8 cellular contexts compared by ENCODE assay signal in genomic region chr12:42143401-42144173, GRCh38. TPM values are rescaled to one million over a fixed set of nuclear protein-coding genes. Genes with fewer than 3 reads are reported as not detected.
DNase-seq lines count a peak whose midpoint lies in the region; ATAC-seq and TF ChIP-seq lines count a peak whose summit lies in the region.

No MANE protein-coding gene starts in this region.

- peaks cover 10% of the 10 kb centered on the region for H3K4me1 ChIP-seq in iPS-15b (ENCODE audit: control insufficient read depth, insufficient read depth, low read length)

- intact Hi-C loops in activated naive CD4-positive, alpha-beta T cell treated with anti-CD3 and anti-CD28 coated beads for 36 hours (cut with micrococcal nuclease), result loop anchor here (1.0 kb wide), 1 partner anchor 13 kb away; no protein-coding TSS in a partner anchor

- CTCF ChIA-PET in activated naive CD4-positive, alpha-beta T cell treated with anti-CD3 and anti-CD28 coated beads for 36 hours (lab: Charles Lee), result interaction anchor here (0.7 to 0.9 kb wide), 2 partner anchors 222 to 228 kb away, joined by 3 read pairs; no protein-coding TSS in a partner anchor

- DNase-seq in activated naive CD4-positive, alpha-beta T cell treated with anti-CD3 and anti-CD28 coated beads for 36 hours, result no peak
- no peak for DNase-seq in activated naive CD4-positive, alpha-beta T cell treated with anti-CD3 and anti-CD28 coated beads, Interleukin-2, amount 50 U/mL, for 16 hours

- H3K36me3 ChIP-seq in iPS-15b (ENCODE audit: control insufficient read depth, insufficient read depth, low read length), result no peaks in the 10 kb centered on the region

- peak overlapping the region in 19 of 21 experiments; percentile 50 to 87 (median 79) for H3K27ac ChIP-seq in skin epidermis

- peaks cover 29% of the 10 kb centered on the region for H3K4me1 Mint-ChIP-seq in activated naive CD4-positive, alpha-beta T cell treated with anti-CD3 and anti-CD28 coated beads for 36 hours (ENCODE audit: low read depth)
- peaks cover 23% of the 10 kb centered on the region for H3K4me1 Mint-ChIP-seq in activated T-helper 17 cell treated with anti-CD3 and anti-CD28 coated beads, Interleukin-2, amount 50 U/mL, for 72 hours

- peak overlapping the region; percentile 60 for H3K4me3 ChIP-seq in iPS-15b (ENCODE audit: low read depth, low read length)
- peak overlapping the region; percentile 54 to 93 (median 66) for H3K4me3 ChIP-seq in skin epidermis

- ATAC-seq in activated T-helper 17 cell treated with anti-CD3 and anti-CD28 coated beads, Interleukin-2, amount 50 U/mL, for 72 hours (replicated peaks), result no peak
- ATAC-seq in GM21825 (IDR thresholded peaks at IDR 0.05; ENCODE audit: unreplicated experiment) (no peak), GM21576 (IDR thresholded peaks at IDR 0.05; ENCODE audit: unreplicated experiment) (no peak)

- no peak for TF ChIP-seq EP300 in Ishikawa (IDR thresholded peaks at IDR 0.05; ENCODE audit: borderline replicate concordance)

- no peaks in the 10 kb centered on the region for H3K36me3 Mint-ChIP-seq in activated naive CD4-positive, alpha-beta T cell treated with anti-CD3 and anti-CD28 coated beads for 36 hours (ENCODE audit: low read depth)
- H3K36me3 Mint-ChIP-seq in activated T-helper 17 cell treated with anti-CD3 and anti-CD28 coated beads, Interleukin-2, amount 50 U/mL, for 72 hours (ENCODE audit: low read depth), result no peaks in the 10 kb centered on the region

- H3K9me3 ChIP-seq in iPS-15b (ENCODE audit: control insufficient read depth, insufficient read depth, low read length), result no peaks in the 10 kb centered on the region

- peak overlapping the region; percentile 75 for H3K27ac Mint-ChIP-seq in activated naive CD4-positive, alpha-beta T cell treated with anti-CD3 and anti-CD28 coated beads for 36 hours
- peak overlapping the region; percentile 59 for H3K27ac Mint-ChIP-seq in activated T-helper 17 cell treated with anti-CD3 and anti-CD28 coated beads, Interleukin-2, amount 50 U/mL, for 72 hours

- no peaks in the 10 kb centered on the region for H3K27me3 Mint-ChIP-seq in activated naive CD4-positive, alpha-beta T cell treated with anti-CD3 and anti-CD28 coated beads for 36 hours (ENCODE audit: low read depth)
- no peaks in the 10 kb centered on the region for H3K27me3 Mint-ChIP-seq in activated T-helper 17 cell treated with anti-CD3 and anti-CD28 coated beads, Interleukin-2, amount 50 U/mL, for 72 hours

- H3K9me3 Mint-ChIP-seq in activated naive CD4-positive, alpha-beta T cell treated with anti-CD3 and anti-CD28 coated beads for 36 hours, result no peaks in the 10 kb centered on the region
- no peaks in the 10 kb centered on the region for H3K9me3 Mint-ChIP-seq in activated T-helper 17 cell treated with anti-CD3 and anti-CD28 coated beads, Interleukin-2, amount 50 U/mL, for 72 hours

- H3K27me3 ChIP-seq in iPS-15b (ENCODE audit: control insufficient read depth, insufficient read depth, low read length), result peaks cover 13% of the 10 kb centered on the region

- peak overlapping the region; percentile 19 for H3K9ac ChIP-seq in iPS-15b (ENCODE audit: low read depth, low read length)

- TF ChIP-seq RAD21 in Ishikawa (IDR thresholded peaks at IDR 0.05; ENCODE audit: low read depth), result no peak

- peak overlapping the region; percentile 90 for H3K4me3 Mint-ChIP-seq in activated naive CD4-positive, alpha-beta T cell treated with anti-CD3 and anti-CD28 coated beads for 36 hours
- peak overlapping the region; percentile 88 for H3K4me3 Mint-ChIP-seq in activated T-helper 17 cell treated with anti-CD3 and anti-CD28 coated beads, Interleukin-2, amount 50 U/mL, for 72 hours

TF ChIP-seq in Ishikawa, 13 proteins besides CTCF, POLR2A, EP300 and RAD21:
- TF ChIP-seq, protein P1, sequence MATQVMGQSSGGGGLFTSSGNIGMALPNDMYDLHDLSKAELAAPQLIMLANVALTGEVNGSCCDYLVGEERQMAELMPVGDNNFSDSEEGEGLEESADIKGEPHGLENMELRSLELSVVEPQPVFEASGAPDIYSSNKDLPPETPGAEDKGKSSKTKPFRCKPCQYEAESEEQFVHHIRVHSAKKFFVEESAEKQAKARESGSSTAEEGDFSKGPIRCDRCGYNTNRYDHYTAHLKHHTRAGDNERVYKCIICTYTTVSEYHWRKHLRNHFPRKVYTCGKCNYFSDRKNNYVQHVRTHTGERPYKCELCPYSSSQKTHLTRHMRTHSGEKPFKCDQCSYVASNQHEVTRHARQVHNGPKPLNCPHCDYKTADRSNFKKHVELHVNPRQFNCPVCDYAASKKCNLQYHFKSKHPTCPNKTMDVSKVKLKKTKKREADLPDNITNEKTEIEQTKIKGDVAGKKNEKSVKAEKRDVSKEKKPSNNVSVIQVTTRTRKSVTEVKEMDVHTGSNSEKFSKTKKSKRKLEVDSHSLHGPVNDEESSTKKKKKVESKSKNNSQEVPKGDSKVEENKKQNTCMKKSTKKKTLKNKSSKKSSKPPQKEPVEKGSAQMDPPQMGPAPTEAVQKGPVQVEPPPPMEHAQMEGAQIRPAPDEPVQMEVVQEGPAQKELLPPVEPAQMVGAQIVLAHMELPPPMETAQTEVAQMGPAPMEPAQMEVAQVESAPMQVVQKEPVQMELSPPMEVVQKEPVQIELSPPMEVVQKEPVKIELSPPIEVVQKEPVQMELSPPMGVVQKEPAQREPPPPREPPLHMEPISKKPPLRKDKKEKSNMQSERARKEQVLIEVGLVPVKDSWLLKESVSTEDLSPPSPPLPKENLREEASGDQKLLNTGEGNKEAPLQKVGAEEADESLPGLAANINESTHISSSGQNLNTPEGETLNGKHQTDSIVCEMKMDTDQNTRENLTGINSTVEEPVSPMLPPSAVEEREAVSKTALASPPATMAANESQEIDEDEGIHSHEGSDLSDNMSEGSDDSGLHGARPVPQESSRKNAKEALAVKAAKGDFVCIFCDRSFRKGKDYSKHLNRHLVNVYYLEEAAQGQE (IDR thresholded peaks at IDR 0.05; ENCODE audit: low read depth), result no peak
- 0 out of 2 replicates have a peak, but pooled peaks have one; percentile 8 for TF ChIP-seq CEBPB (IDR thresholded peaks at IDR 0.05)
TF ChIP-seq in Ishikawa: peak in this region for 1.

RNA-seq across cellular contexts. Expression of gene GXYLT1, which starts 1.1 kb away (rescaled TPM):
- 1 to 10 TPM; 4.6 to 5.1 TPM for total RNA-seq in activated naive CD4-positive, alpha-beta T cell treated with anti-CD3 and anti-CD28 coated beads for 36 hours
- 10 to 100 TPM in 1 of 2 donors, 1 to 10 TPM in 1; 7.3 to 11.5 TPM for total RNA-seq in activated T-helper 17 cell treated with anti-CD3 and anti-CD28 coated beads, Interleukin-2, amount 50 U/mL, for 72 hours
